Comparison of ENCODE assay signal across 22 cellular contexts in the genomic region with DNA sequence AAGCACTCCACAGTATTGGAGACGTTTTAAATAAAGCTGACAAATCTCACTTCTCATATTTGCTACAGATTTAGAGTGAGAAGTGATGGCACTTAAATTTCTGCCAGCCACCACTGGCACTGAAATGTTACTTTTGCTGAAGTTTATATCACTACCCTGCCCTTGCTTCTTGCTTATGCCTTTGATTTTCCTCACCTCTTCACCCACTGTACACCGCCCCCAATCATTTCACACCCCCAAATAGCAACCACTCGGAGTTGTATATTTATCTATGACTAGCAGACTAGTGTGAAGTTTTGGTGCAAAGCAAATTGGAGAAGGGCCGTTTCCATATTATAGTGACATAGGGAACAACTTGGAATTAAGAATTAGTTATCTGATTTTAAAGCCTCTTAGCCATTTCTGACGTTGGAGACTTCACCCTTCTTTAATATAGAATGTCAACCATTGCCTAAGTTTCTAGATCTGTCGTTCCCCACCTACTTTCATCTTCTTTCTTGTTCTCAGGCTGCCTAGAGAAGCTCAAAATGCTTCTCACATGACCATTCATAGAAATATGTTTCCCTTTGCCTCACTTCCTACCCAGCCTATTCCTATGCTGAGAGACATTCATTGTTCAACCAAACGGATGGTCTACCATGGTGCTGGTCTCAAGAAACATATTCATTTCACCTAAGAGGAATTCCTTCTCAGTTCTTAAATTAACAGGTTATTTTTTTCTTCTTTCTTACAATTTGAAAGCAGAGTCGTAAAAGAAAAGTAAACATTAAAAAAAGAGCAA. TPM values are rescaled to one million over a fixed set of nuclear protein-coding genes. Genes with fewer than 3 reads are reported as not detected.
A peak's percentile ranks its signal among the peaks of the same experiment; 100 is the strongest.
DNase-seq lines count a peak whose midpoint lies in the region; ATAC-seq, FAIRE-seq and TF ChIP-seq lines count a peak whose summit lies in the region.
"Had no signal": no experiment of that assay in that cellular context is flagged by ENCODE, and none has a peak within 500 bp of the region (broad histone marks: within the 10 kb centered on the region; RNA-seq: fewer than 3 reads in every experiment).

No MANE protein-coding gene starts in this region.

- H2AK5ac ChIP-seq in H1 (ENCODE audit: low read depth, low read length), result no peak overlapping the region
- H2AK5ac ChIP-seq in neuronal stem cell (ENCODE audit: low read depth, low read length), result no peak overlapping the region

- H2BK15ac ChIP-seq in H1 (ENCODE audit: low read length), result no peak overlapping the region
- H2BK15ac ChIP-seq in neuronal stem cell (ENCODE audit: low read length), result no peak overlapping the region

- POLR2A ChIA-PET in A549 (lab: Yijun Ruan, JAX), result no interaction called here
- POLR2A ChIA-PET in H1 (lab: Charles Lee; ENCODE audit: partially characterized antibody), result no interaction called here

- H3K36me3 ChIP-seq in H1 (ENCODE audit: control insufficient read depth in 2 of 4, insufficient read depth in 4 of 4, low read length in 3 of 4), result no peaks in the 10 kb centered on the region
- H3K36me3 ChIP-seq in neuronal stem cell (replicated peaks in 1 of 2; ENCODE audit: control insufficient read depth in 2 of 2, insufficient read depth in 2 of 2, low read length in 2 of 2), result no peaks in the 10 kb centered on the region
- H3K36me3 ChIP-seq in lower lobe of right lung, result no peaks in the 10 kb centered on the region

- no peak overlapping the region for H3K56ac ChIP-seq in H1 (replicated peaks; ENCODE audit: insufficient read length, low read depth, low read length)

- H3K27me3 ChIP-seq in H1 (replicated peaks in 1 of 4; ENCODE audit: control insufficient read depth in 3 of 4, extremely low read depth in 1 of 4, insufficient read depth in 3 of 4, low read length in 3 of 4), result no peaks in the 10 kb centered on the region
- no peaks in the 10 kb centered on the region for H3K27me3 ChIP-seq in neuronal stem cell (ENCODE audit: control insufficient read depth in 3 of 3, insufficient read depth in 3 of 3, low read depth in 1 of 3, low read length in 3 of 3)
- H3K27me3 ChIP-seq in lower lobe of right lung (ENCODE audit: low read depth), result no peaks in the 10 kb centered on the region

- no peak overlapping the region for H4K8ac ChIP-seq in H1 (ENCODE audit: extremely low read depth, insufficient read depth, low read length)
- H4K8ac ChIP-seq in neuronal stem cell (ENCODE audit: low read depth, low read length), result no peak overlapping the region

- H4K5ac ChIP-seq in H1 (ENCODE audit: insufficient read length, low read depth, low read length), result no peak overlapping the region

- no peaks in the 10 kb centered on the region for H3K79me2 ChIP-seq in H1 (ENCODE audit: control insufficient read depth in 1 of 2, insufficient read depth in 2 of 2, low read length in 2 of 2)

- H3K4me3 ChIP-seq in A549 (no peak overlapping the region), H1 (ENCODE audit: extremely low read depth in 1 of 4, insufficient read depth in 2 of 4, low read depth in 3 of 4, low read length in 4 of 4) (no peak overlapping the region), neuronal stem cell (ENCODE audit: low read length in 2 of 2) (no peak overlapping the region), lower lobe of right lung (no peak overlapping the region)

- no peak for TF ChIP-seq RAD21 in A549 (conservative IDR thresholded peaks at IDR 0.05 in 1 of 2, IDR thresholded peaks at IDR 0.05 in 1 of 2)
- no peak for TF ChIP-seq RAD21 in H1 (IDR thresholded peaks at IDR 0.05 in 1 of 2, conservative IDR thresholded peaks at IDR 0.05 in 1 of 2; ENCODE audit: low read depth in 2 of 2, low read length in 2 of 2)

- no peak overlapping the region for H2BK12ac ChIP-seq in H1 (ENCODE audit: low read depth, low read length)
- H2BK12ac ChIP-seq in neuronal stem cell (ENCODE audit: low read length), result no peak overlapping the region

- TF ChIP-seq CTCF in A549 (IDR thresholded peaks at IDR 0.05), result no peak
- no peak for TF ChIP-seq CTCF in H1 (IDR thresholded peaks at IDR 0.05; ENCODE audit: control extremely low read depth in 1 of 3, insufficient read depth in 1 of 3, low read depth in 1 of 3, low read length in 3 of 3)
- no peak for TF ChIP-seq CTCF in lower lobe of right lung (IDR thresholded peaks at IDR 0.05)

- TF ChIP-seq EP300 in A549 (IDR thresholded peaks at IDR 0.05) (no peak), H1 (IDR thresholded peaks at IDR 0.05; ENCODE audit: borderline replicate concordance in 1 of 2, low read depth in 2 of 2, low read length in 2 of 2) (no peak)

- H2BK120ac ChIP-seq in H1 (replicated peaks; ENCODE audit: low read depth, low read length) (no peak overlapping the region), neuronal stem cell (ENCODE audit: low read depth, low read length) (no peak overlapping the region)

- H3K4me1 ChIP-seq in A549 (peaks cover 31% of the 10 kb centered on the region), H1 (replicated peaks in 1 of 4; ENCODE audit: control insufficient read depth in 3 of 4, insufficient read depth in 4 of 4, low read length in 3 of 4) (no peaks in the 10 kb centered on the region), neuronal stem cell (ENCODE audit: control insufficient read depth in 2 of 2, insufficient read depth in 1 of 2, low read depth in 1 of 2, low read length in 2 of 2) (peaks cover 0 to 2% of the 10 kb centered on the region in 2 donors), lower lobe of right lung (no peaks in the 10 kb centered on the region)

- H3K23ac ChIP-seq in H1 (ENCODE audit: insufficient read length), result no peak overlapping the region
- H3K23ac ChIP-seq in neuronal stem cell (ENCODE audit: low read depth, low read length, poor library complexity), result no peak overlapping the region

- WGBS in A549 (ENCODE audit: missing lambda C conversion rate), result 63% methylated on average over 8 of the region's 8 CpGs
- WGBS in H1 (ENCODE audit: extremely low coverage in 1 of 2, insufficient coverage in 1 of 2, insufficient read length in 1 of 2, insufficient replicate concordance in 2 of 2, low coverage in 1 of 2, low lambda C conversion rate in 2 of 2, missing lambda C conversion rate in 1 of 2), 2 experiments, result 84% methylated on average over 8 of the region's 8 CpGs; no CpG with 5 or more reads in 1 of the 2 experiments
- no CpG with 5 or more reads among the region's 8 CpGs for WGBS in neuronal stem cell (ENCODE audit: extremely low coverage in 2 of 2, insufficient read length in 2 of 2, insufficient replicate concordance in 1 of 2), 2 donors

- H3K4me2 ChIP-seq in A549, result peak overlapping the region; percentile 32
- no peak overlapping the region for H3K4me2 ChIP-seq in H1 (ENCODE audit: insufficient read depth in 1 of 2, low read depth in 2 of 2, low read length in 2 of 2)
- H3K4me2 ChIP-seq in neuronal stem cell (ENCODE audit: insufficient read depth, low read length, poor library complexity, severe bottlenecking), result no peak overlapping the region

- TF ChIP-seq POLR2A in A549 (IDR thresholded peaks at IDR 0.05; ENCODE audit: low read length) (no peak), H1 (IDR thresholded peaks at IDR 0.05; ENCODE audit: control extremely low read depth in 1 of 2, low read depth in 2 of 2, low read length in 2 of 2) (no peak)

- H4K20me1 ChIP-seq in H1 (replicated peaks in 1 of 2; ENCODE audit: control insufficient read depth in 1 of 2, insufficient read depth in 2 of 2, low read length in 2 of 2), result no peaks in the 10 kb centered on the region

- H4K91ac ChIP-seq in H1 (replicated peaks; ENCODE audit: insufficient read length, low read length), result no peak overlapping the region
- H4K91ac ChIP-seq in neuronal stem cell (ENCODE audit: low read depth, low read length, poor library complexity), result no peak overlapping the region

- CTCF ChIA-PET in A549 (lab: Yijun Ruan, JAX) (no interaction called here), H1 (lab: Charles Lee; ENCODE audit: partially characterized antibody) (no interaction called here)

- H3K4ac ChIP-seq in H1 (replicated peaks; ENCODE audit: insufficient read length, low read depth, low read length) (no peak overlapping the region), neuronal stem cell (ENCODE audit: low read length) (no peak overlapping the region)

- H3K23me2 ChIP-seq in H1 (ENCODE audit: low read depth, low read length), result no peaks in the 10 kb centered on the region; the same call in 1 of the 2 replicates

- 0 out of 6 replicates have a peak, but pooled peaks of 1 of the 2 experiments have one; percentile 34 for ATAC-seq in A549
- ATAC-seq in HG02763 (IDR thresholded peaks at IDR 0.05; ENCODE audit: unreplicated experiment), result no peak
- ATAC-seq in lower lobe of right lung, result no peak
- ATAC-seq: CD8-positive, alpha-beta T cell; Panc1; T-cell had no signal

- no peak overlapping the region for H3K14ac ChIP-seq in H1 (ENCODE audit: insufficient read length)
- H3K14ac ChIP-seq in neuronal stem cell (ENCODE audit: low read length), result no peak overlapping the region

- H2AFZ ChIP-seq in H1 (ENCODE audit: low read length) (no peak overlapping the region), neuronal stem cell (ENCODE audit: low read length) (peak overlapping the region; percentile 2)

- no peak overlapping the region for H2BK5ac ChIP-seq in H1 (ENCODE audit: low read depth, low read length)
- no peak overlapping the region for H2BK5ac ChIP-seq in neuronal stem cell (ENCODE audit: low read length)

- intact Hi-C loops in lower lobe of right lung (cut with DNase I), result no loop called here

- DNase-seq in A549 (ENCODE audit: low read depth in 1 of 2, low spot score in 1 of 2), result no peak
- peak; percentile 32 for DNase-seq in HT-29 (ENCODE audit: low spot score)
- no peak for DNase-seq in H1 (ENCODE audit: low read depth in 1 of 2, low spot score in 2 of 2)
- DNase-seq in neuronal stem cell (ENCODE audit: low spot score), result no peak
- DNase-seq in lower lobe of right lung, result no peak
- no peak for DNase-seq in activated CD8-positive, alpha-beta memory T cell treated with anti-CD3 and anti-CD28 coated beads, Interleukin-2, amount 50 U/mL, for 48 hours
- DNase-seq: ACHN; C1 segment of cervical spinal cord; CD8-positive, alpha-beta T cell; GOT3; KG1; NCI-H1105 treated with DMSO at 0.1 percent for 48 hours; NCI-H2029 treated with DMSO at 0.1 percent for 48 hours; NCI-H226; NCI-H510A treated with DMSO at 0.1 percent for 48 hours; NCI-H748 treated with DMSO at 0.1 percent for 48 hours; NK-92 treated with Interleukin-12 subunit alpha and Interleukin-12 subunit beta, amount 100 ng/mL, for 24 hours; T-cell had no signal

- 0 out of 2 replicates have a peak overlapping the region, but pooled peaks have one; percentile 64 for H2BK20ac ChIP-seq in H1 (ENCODE audit: low read length)

- H3K9me3 ChIP-seq in A549 (no peaks in the 10 kb centered on the region), H1 (ENCODE audit: insufficient read depth in 2 of 2, low read depth in 1 of 2, low read length in 1 of 2) (no peaks in the 10 kb centered on the region), neuronal stem cell (replicated peaks in 1 of 2; ENCODE audit: control insufficient read depth in 2 of 2, insufficient read depth in 1 of 2, low read depth in 1 of 2, low read length in 2 of 2) (no peaks in the 10 kb centered on the region), lower lobe of right lung (no peaks in the 10 kb centered on the region)

- no peak overlapping the region for H3K27ac ChIP-seq in A549
- no peak overlapping the region for H3K27ac ChIP-seq in H1 (ENCODE audit: low read depth, low read length)
- no peak overlapping the region for H3K27ac ChIP-seq in neuronal stem cell (replicated peaks; ENCODE audit: low read length)
- no peak overlapping the region for H3K27ac ChIP-seq in lower lobe of right lung

- H3K18ac ChIP-seq in H1 (ENCODE audit: extremely low read depth, low read length) (no peak overlapping the region), neuronal stem cell (ENCODE audit: low read length) (no peak overlapping the region)

- H3K9ac ChIP-seq in H1 (replicated peaks in 1 of 4; ENCODE audit: extremely low read depth in 1 of 4, low read depth in 3 of 4, low read length in 3 of 4), result no peak overlapping the region
- H3K9ac ChIP-seq in neuronal stem cell (ENCODE audit: low read depth, low read length, poor library complexity), result no peak overlapping the region

- FAIRE-seq in A549 (lab: Jason Lieb, UNC), result no peak
- FAIRE-seq in H1 (lab: Jason Lieb, UNC), result no peak
- FAIRE-seq: G401.6, GM12892 had no signal

- no peaks in the 10 kb centered on the region for H3K79me1 ChIP-seq in H1 (ENCODE audit: low read depth, low read length)
- no peaks in the 10 kb centered on the region for H3K79me1 ChIP-seq in neuronal stem cell (ENCODE audit: low read depth, low read length)

RNA-seq across cellular contexts. Expression of gene SLC7A11, which starts 20.1 kb away (rescaled TPM):
- polyA plus RNA-seq in A549 (2011; rRNA removed) (125 and 161 TPM in 2 replicates), A549 (2017; fragmentation: RNase III; extraction: RNeasy Plus Mini Kit Qiagen cat#74134 plus additional on column Dnase treatment) (52.0 to 53.9 TPM (median 52.4 TPM) in 3 replicates), H1 (2011; rRNA removed) (5.9 and 6.6 TPM in 2 replicates)
- 16.0 and 18.3 TPM in 2 replicates for polyA plus RNA-seq in A549 (2012; cell fraction: cytosol; rRNA removed)
- 15.2 and 26.8 TPM in 2 replicates for polyA plus RNA-seq in A549 (2012; cell fraction: nucleus; rRNA removed)
- polyA minus RNA-seq in A549 (2011; rRNA and poly(A)+ RNA removed), result 201 and 266 TPM in 2 replicates
- total RNA-seq in HT-29 (2014; rRNA removed; shearing (Covaris generic)), result 16.6 and 19.7 TPM in 2 replicates
- 15.6 and 17.0 TPM in 2 replicates for total RNA-seq in H1 (2021; fragmentation: NEBNext Ultra II Directional; extraction: Animal tissue kit (Norgen Biotek cat#: 25700))
- 10.6 TPM for polyA plus RNA-seq in H1 (2011; cell fraction: cytosol; rRNA removed)
- 6.4 TPM for polyA plus RNA-seq in H1 (2011; cell fraction: nucleus; rRNA removed)
- polyA plus RNA-seq in H1 (2012, experiment 1 of 2), result 4.1 to 10.1 TPM (median 5.6 TPM) in 4 replicates
- polyA plus RNA-seq in H1 (2012, experiment 2 of 2), result 0.56 TPM
- 17.0 TPM for polyA plus RNA-seq in H1 (2013, experiment 1 of 2)
- polyA plus RNA-seq in H1 (2013, experiment 2 of 2), result 15.6 TPM
- polyA minus RNA-seq in H1 (2011; rRNA and poly(A)+ RNA removed), result 35.2 and 35.5 TPM in 2 replicates
- polyA minus RNA-seq in H1 (2011; cell fraction: cytosol; rRNA and poly(A)+ RNA removed), result 23.2 TPM
- polyA minus RNA-seq in H1 (2011; cell fraction: nucleus; rRNA and poly(A)+ RNA removed), result 40.7 TPM
- polyA plus RNA-seq in neuronal stem cell (2013, experiment 1 of 2), result 7.3 TPM
- polyA plus RNA-seq in neuronal stem cell (2013, experiment 2 of 2), result 7.6 TPM
- 3.2 TPM for total RNA-seq in lower lobe of right lung
- total RNA-seq: CD8-positive, alpha-beta T cell had no signal
